ENCODE assay signal across 31 cellular contexts in the genomic region with DNA sequence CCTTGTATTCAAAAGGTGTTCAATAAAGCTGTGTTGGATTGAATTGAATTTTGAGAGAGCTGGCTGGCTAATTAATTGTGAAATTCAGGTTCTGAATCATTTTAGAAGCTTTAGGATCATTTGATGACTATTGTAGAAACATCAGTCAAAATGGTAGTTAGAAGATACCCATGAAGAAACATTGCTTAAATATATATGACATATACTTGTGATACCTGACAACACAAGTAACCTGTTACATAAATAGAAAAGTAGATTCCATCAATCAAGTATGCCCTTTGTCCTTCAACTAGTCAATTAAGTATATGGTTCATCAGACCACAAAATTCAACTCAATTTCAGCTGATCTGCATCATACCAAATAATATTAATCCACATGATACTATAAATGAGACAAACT.
"Had no signal": no experiment of that assay in that cellular context is flagged by ENCODE, and none has a peak within 500 bp of the region (broad histone marks: within the 10 kb centered on the region; RNA-seq: fewer than 3 reads in every experiment).

No MANE protein-coding gene starts in this region.

- FAIRE-seq: astrocyte, bronchial epithelial cell had no signal

- H3K27me3 ChIP-seq: adrenal gland, ascending aorta, body of pancreas, brain microvascular endothelial cell, breast epithelium, cardiac muscle cell had no signal

- H3K36me3 ChIP-seq: adrenal gland, ascending aorta, brain microvascular endothelial cell, breast epithelium, cardiac muscle cell had no signal

- H3K27ac ChIP-seq: adrenal gland, ascending aorta, body of pancreas, brain microvascular endothelial cell, breast epithelium, cardiac muscle cell had no signal

- H3K4me3 ChIP-seq: adrenal gland, ascending aorta, body of pancreas, breast epithelium, cardiac muscle cell had no signal

- DNase-seq: activated effector memory CD4-positive, alpha-beta T cell treated with anti-CD3 and anti-CD28 coated beads, Interleukin-2, amount 50 U/mL, for 16 hours; activated effector memory CD4-positive, alpha-beta T cell treated with Interleukin-2 at 50 U/mL for 16 hours; activated gamma-delta T cell; activated gamma-delta T cell treated with Interleukin-2 at 50 U/mL for 16 hours; activated naive CD4-positive, alpha-beta T cell; activated naive CD4-positive, alpha-beta T cell treated with anti-CD3 and anti-CD28 coated beads for 36 hours; activated naive CD4-positive, alpha-beta T cell treated with anti-CD3 and anti-CD28 coated beads, Interleukin-2, amount 10 ng/mL, durations not matched to agents 7 days and 5 days; activated naive CD4-positive, alpha-beta T cell treated with anti-CD3 and anti-CD28 coated beads, Interleukin-2, amount 50 U/mL, for 16 hours; activated naive CD4-positive, alpha-beta T cell treated with Interleukin-2 at 50 U/mL for 16 hours; activated naive CD8-positive, alpha-beta T cell treated with anti-CD3 and anti-CD28 coated beads for 36 hours; activated naive CD8-positive, alpha-beta T cell treated with anti-CD3 and anti-CD28 coated beads, Interleukin-2, amount 10 ng/mL, durations not matched to agents 7 days and 5 days; activated naive CD8-positive, alpha-beta T cell treated with anti-CD3 and anti-CD28 coated beads, Interleukin-2, amount 50 U/mL, for 24 hours; activated T-cell treated with anti-CD3 and anti-CD28 coated beads, Interleukin-2, amount 50 U/mL, for 24 hours; activated T-cell treated with anti-CD3 and anti-CD28 coated beads, Interleukin-2, amount 50 U/mL, for 4 hours; activated T-cell treated with anti-CD3 and anti-CD28 coated beads, Interleukin-2, amount 50 U/mL, for 48 hours; activated T-cell treated with anti-CD3 and anti-CD28 coated beads, Interleukin-2, amount 50 U/mL, for 72 hours; adrenal gland; amniotic stem cell; amygdala; anterior cingulate cortex; aorta; body of pancreas; brain microvascular endothelial cell; caudate nucleus; central memory CD4-positive, alpha-beta T cell; cerebellar nuclear complex had no signal

- H3K9me3 ChIP-seq: adrenal gland, ascending aorta, body of pancreas had no signal
